Comparison of ENCODE assay signal across 27 cellular contexts in the genomic region with DNA sequence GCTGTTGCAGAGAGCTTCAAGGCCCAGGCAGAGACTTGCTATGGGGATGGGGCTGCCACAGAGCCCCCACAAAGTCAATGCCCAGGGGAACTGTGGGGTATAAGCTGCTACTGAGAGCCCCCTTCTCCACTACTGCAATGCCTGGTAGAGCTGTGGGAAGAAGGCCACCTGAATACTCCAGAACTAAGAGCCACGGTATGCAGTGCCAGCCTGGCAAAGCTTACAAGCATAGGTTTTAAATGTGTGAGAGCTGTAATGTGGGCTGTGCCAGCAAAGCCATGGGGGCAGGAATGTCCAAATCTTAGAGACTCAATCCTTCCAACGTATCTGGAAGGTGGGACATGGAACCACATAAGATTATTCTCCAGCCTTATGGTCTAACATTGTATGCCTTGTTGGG. TPM values are rescaled to one million over a fixed set of nuclear protein-coding genes. Genes with fewer than 3 reads are reported as not detected.
DNase-seq lines count a peak whose midpoint lies in the region; ATAC-seq, FAIRE-seq and TF ChIP-seq lines count a peak whose summit lies in the region.
"Had no signal": no experiment of that assay in that cellular context is flagged by ENCODE, and none has a peak within 500 bp of the region (broad histone marks: within the 10 kb centered on the region; RNA-seq: fewer than 3 reads in every experiment).

No MANE protein-coding gene starts in this region.

- 22 to 30% methylated on average over 2 of the region's 2 CpGs for WGBS in body of pancreas, 2 donors
- 32 to 34% methylated on average over 2 of the region's 2 CpGs for WGBS in pancreas, 2 donors
- 50% methylated on average over 2 of the region's 2 CpGs for WGBS in right lobe of liver (ENCODE audit: insufficient coverage, low coverage, low lambda C conversion rate, missing lambda C conversion rate)

- H3K4me3 ChIP-seq in left ventricle myocardium inferior = no peak overlapping the region
- no peak overlapping the region for H3K4me3 ChIP-seq in body of pancreas
- no peak overlapping the region for H3K4me3 ChIP-seq in pancreas
- H3K4me3 ChIP-seq in right lobe of liver = no peak overlapping the region
- H3K4me3 ChIP-seq: BLaER1 treated with 17β-estradiol and CSF1 and Interleukin-3, amounts not matched to agents 10 nM and 100 nM; GM12878 had no signal

- no peaks in the 10 kb centered on the region for H3K36me3 ChIP-seq in left ventricle myocardium inferior
- H3K36me3 ChIP-seq in body of pancreas (replicated peaks in 1 of 2; ENCODE audit: insufficient read depth in 1 of 2, low read depth in 2 of 2) = no peaks in the 10 kb centered on the region
- H3K36me3 ChIP-seq in pancreas = no peaks in the 10 kb centered on the region
- H3K36me3 ChIP-seq in right lobe of liver = no peaks in the 10 kb centered on the region

- H3K27me3 ChIP-seq in left ventricle myocardium inferior (ENCODE audit: low read depth) = no peaks in the 10 kb centered on the region
- no peaks in the 10 kb centered on the region for H3K27me3 ChIP-seq in body of pancreas
- H3K27me3 ChIP-seq in pancreas = no peaks in the 10 kb centered on the region
- no peaks in the 10 kb centered on the region for H3K27me3 ChIP-seq in right lobe of liver
- H3K27me3 ChIP-seq: BLaER1 treated with 17β-estradiol and CSF1 and Interleukin-3, amounts not matched to agents 10 nM and 100 nM had no signal

- no peak for FAIRE-seq in pancreas (lab: Jason Lieb, UNC)
- FAIRE-seq: A204.1, D721Med, GM12878, GM12892, GM18507 had no signal

- TF ChIP-seq POLR2A in body of pancreas (IDR thresholded peaks at IDR 0.05) = no peak
- no peak for TF ChIP-seq POLR2A in right lobe of liver (IDR thresholded peaks at IDR 0.05)

- intact Hi-C loops in left ventricle myocardium superior (cut with micrococcal nuclease) = no loop called here
- intact Hi-C loops in left ventricle myocardium inferior (cut with micrococcal nuclease) = no loop called here
- intact Hi-C loops in body of pancreas (cut with DNase I) = no loop called here
- intact Hi-C loops in pancreas (cut with DNase I) = no loop called here
- intact Hi-C loops in right lobe of liver (cut with DNase I) = no loop called here

- H3K4me1 ChIP-seq in left ventricle myocardium inferior (peaks cover 7% of the 10 kb centered on the region), body of pancreas (peaks cover 10% of the 10 kb centered on the region), pancreas (no peaks in the 10 kb centered on the region), right lobe of liver (no peaks in the 10 kb centered on the region)
- H3K4me1 ChIP-seq: BLaER1 treated with 17β-estradiol and CSF1 and Interleukin-3, amounts not matched to agents 10 nM and 100 nM had no signal

- H3K27ac ChIP-seq in left ventricle myocardium inferior (replicated peaks) (no peak overlapping the region), body of pancreas (no peak overlapping the region), pancreas (no peak overlapping the region), right lobe of liver (no peak overlapping the region)
- H3K27ac ChIP-seq: BLaER1 treated with 17β-estradiol and CSF1 and Interleukin-3, amounts not matched to agents 10 nM and 100 nM; C4-2B had no signal

- DNase-seq in left ventricle myocardium superior (no peak), left ventricle myocardium inferior (no peak), body of pancreas (peak in 3 of 4 donors; percentile 19 to 61 (median 40)), pancreas (peak in 1 of 6 donors; percentile 7), NCI-H524 treated with DMSO at 0.1 percent for 48 hours (lab: John Stamatoyannopoulos, UW) (no peak), right lobe of liver (no peak)
- no peak for DNase-seq in stimulated activated naive CD4-positive, alpha-beta T cell (lab: John Stamatoyannopoulos, UW)
- DNase-seq: 8988T; ACHN; AML-193; Caco-2; Calu3; CD4-positive, alpha-beta T cell; CD8-positive, alpha-beta T cell; DMS153; DMS53; DMS79; DND-41; EL; GDM1 had no signal

- H3K9me3 ChIP-seq in left ventricle myocardium inferior (replicated peaks) (peaks cover 3% of the 10 kb centered on the region), body of pancreas (no peaks in the 10 kb centered on the region), pancreas (no peaks in the 10 kb centered on the region), right lobe of liver (no peaks in the 10 kb centered on the region)
- H3K9me3 ChIP-seq: Caco-2 had no signal

- no peak for TF ChIP-seq CTCF in left ventricle myocardium inferior (IDR thresholded peaks at IDR 0.05; ENCODE audit: borderline replicate concordance)
- no peak for TF ChIP-seq CTCF in body of pancreas (IDR thresholded peaks at IDR 0.05)
- TF ChIP-seq CTCF in pancreas (IDR thresholded peaks at IDR 0.05) = no peak
- TF ChIP-seq CTCF in right lobe of liver (IDR thresholded peaks at IDR 0.05) = no peak

- peak; percentile 55 for ATAC-seq in left ventricle myocardium superior
- ATAC-seq in body of pancreas = no peak
- peak in 3 of 4 donors; percentile 44 to 75 (median 56) for ATAC-seq in pancreas
- ATAC-seq in right lobe of liver = no peak
- ATAC-seq: CD8-positive, alpha-beta T cell; GM12878 had no signal

RNA-seq across cellular contexts. Expression of a gene that starts 49.2 kb away (rescaled TPM):
- total RNA-seq in left ventricle myocardium superior (5.7 TPM), left ventricle myocardium inferior (5.2 TPM), body of pancreas (1 to 10 TPM in 1 of 2 donors, under 1 TPM in 1; 0.99 to 4.4 TPM), pancreas (1 to 10 TPM; 1.6 to 3.7 (median 1.9) TPM), right lobe of liver (1 to 10 TPM; 1.6 to 4.8 (median 2.5) TPM)
- 1 to 10 TPM in 1 of 2 donors, under 1 TPM in 1; 0.91 to 1.8 TPM for polyA plus RNA-seq in pancreas

RNA-seq across cellular contexts. Expression of a gene that starts 49.3 kb away (rescaled TPM):
- total RNA-seq in left ventricle myocardium superior = 50.5 TPM
- total RNA-seq in left ventricle myocardium inferior = 49.1 TPM
- total RNA-seq in body of pancreas = 10 to 100 TPM; 20.8 to 24.9 TPM
- 10 to 100 TPM; 21.5 to 48.5 (median 39.1) TPM for total RNA-seq in pancreas
- 10 to 100 TPM; 13.3 to 20.0 TPM for polyA plus RNA-seq in pancreas
- total RNA-seq in right lobe of liver = 10 to 100 TPM; 22.4 to 48.4 (median 39.0) TPM

Comparison
In these comparisons a context has a peak if more than half of its experiments do, and no peak if none do; other contexts are left out.
1. ATAC-seq: peak in left ventricle myocardium superior (single experiment) and pancreas (3 of 4); none in body of pancreas (single experiment) and right lobe of liver (0 of 4).
2. DNase-seq: peak in body of pancreas (3 of 4); none in left ventricle myocardium superior (single experiment), left ventricle myocardium inferior (single experiment), stimulated activated naive CD4-positive, alpha-beta T cell (0 of 6), NCI-H524 treated with DMSO at 0.1 percent for 48 hours (single experiment) and right lobe of liver (0 of 3).